ENCODE assay signal across 1 cellular context in genomic region chr2:111898703-111899514, GRCh38.
TF ChIP-seq lines count a peak whose summit lies in the region.

No MANE protein-coding gene starts in this region.

TF ChIP-seq in HEK293, 187 proteins besides CTCF, POLR2A, EP300 and RAD21 (continued from another document and continues in another):
- no peak for TF ChIP-seq ZNF488 (tag by site-specific recombination; IDR thresholded peaks at IDR 0.05)
- no peak for TF ChIP-seq ZBTB49 (tag by site-specific recombination; IDR thresholded peaks at IDR 0.05; ENCODE audit: low read depth)
- no peak for TF ChIP-seq ZNF701 (tag by site-specific recombination; IDR thresholded peaks at IDR 0.05)
- TF ChIP-seq ZNF660 (tag by site-specific recombination; IDR thresholded peaks at IDR 0.05) = no peak
- TF ChIP-seq ZNF692 (tag by site-specific recombination; IDR thresholded peaks at IDR 0.05) = peak; percentile 30; the same call in 1 of the 2 replicates
- no peak for TF ChIP-seq ZNF518A (tag by site-specific recombination; conservative IDR thresholded peaks at IDR 0.05; ENCODE audit: low read depth)
- TF ChIP-seq IKZF3 (tag by site-specific recombination; IDR thresholded peaks at IDR 0.05) = no peak; the same call in 1 of the 2 replicates
- TF ChIP-seq ZNF274 (IDR thresholded peaks at IDR 0.05; ENCODE audit: low read length) = no peak
- no peak for TF ChIP-seq ZNF274 (tag by site-specific recombination; IDR thresholded peaks at IDR 0.05; ENCODE audit: borderline replicate concordance)
- no peak for TF ChIP-seq ZNF768 (tag by site-specific recombination; IDR thresholded peaks at IDR 0.05)
- no peak for TF ChIP-seq ZBTB7A (tag by site-specific recombination; IDR thresholded peaks at IDR 0.05; ENCODE audit: low read depth)
- no peak for TF ChIP-seq ZNF146 (tag by site-specific recombination; IDR thresholded peaks at IDR 0.05)
- TF ChIP-seq ZBTB11 (tag by site-specific recombination; conservative IDR thresholded peaks at IDR 0.05; ENCODE audit: low read depth) = 0 out of 2 replicates have a peak, but pooled peaks have one; percentile 14
- TF ChIP-seq ZNF629 (tag by site-specific recombination; IDR thresholded peaks at IDR 0.05) = no peak
- TF ChIP-seq EGR2 (tag by site-specific recombination; IDR thresholded peaks at IDR 0.05; ENCODE audit: low read depth) = peak; percentile 56
- TF ChIP-seq ZNF133 (tag by site-specific recombination; IDR thresholded peaks at IDR 0.05) = no peak
- no peak for TF ChIP-seq ZNF112 (tag by site-specific recombination; IDR thresholded peaks at IDR 0.05)
- TF ChIP-seq RBAK (tag by site-specific recombination; IDR thresholded peaks at IDR 0.05) = no peak
- no peak for TF ChIP-seq ZNF544 (tag by site-specific recombination; IDR thresholded peaks at IDR 0.05)
- no peak for TF ChIP-seq HOXA7 (CRISPR knock-in tag; IDR thresholded peaks at IDR 0.05; ENCODE audit: borderline replicate concordance)
- TF ChIP-seq ZNF76 (tag by site-specific recombination; IDR thresholded peaks at IDR 0.05; ENCODE audit: borderline replicate concordance, low read depth) = peak; percentile 61; the same call in 1 of the 2 replicates
- no peak for TF ChIP-seq KLF16 (tag by site-specific recombination; IDR thresholded peaks at IDR 0.05)
- peak; percentile 82 for TF ChIP-seq ZBTB26 (tag by site-specific recombination; optimal IDR thresholded peaks at IDR 0.05)
- no peak for TF ChIP-seq ZNF214 (tag by site-specific recombination; IDR thresholded peaks at IDR 0.05; ENCODE audit: borderline replicate concordance)
- peak; percentile 14; the same call in 1 of the 2 replicates for TF ChIP-seq ZNF362 (tag by site-specific recombination; IDR thresholded peaks at IDR 0.05)
- TF ChIP-seq ZNF302 (tag by site-specific recombination; IDR thresholded peaks at IDR 0.05; ENCODE audit: low read depth) = no peak
- TF ChIP-seq ZNF549 (tag by site-specific recombination; IDR thresholded peaks at IDR 0.05) = no peak
- no peak for TF ChIP-seq ZBTB21 (tag by site-specific recombination; IDR thresholded peaks at IDR 0.05)
- TF ChIP-seq MEIS1 (CRISPR knock-in tag; IDR thresholded peaks at IDR 0.05; ENCODE audit: borderline replicate concordance) = no peak
- TF ChIP-seq KLF17 (tag by site-specific recombination; IDR thresholded peaks at IDR 0.05) = 0 out of 2 replicates have a peak, but pooled peaks have one; percentile 16
- no peak for TF ChIP-seq ZNF426 (tag by site-specific recombination; IDR thresholded peaks at IDR 0.05)
- no peak for TF ChIP-seq ZNF350 (tag by site-specific recombination; IDR thresholded peaks at IDR 0.05)
- no peak for TF ChIP-seq ZNF677 (tag by site-specific recombination; IDR thresholded peaks at IDR 0.05)
- TF ChIP-seq ZNF843 (tag by site-specific recombination; IDR thresholded peaks at IDR 0.05) = no peak
- TF ChIP-seq ZNF585B (tag by site-specific recombination; IDR thresholded peaks at IDR 0.05) = no peak
- TF ChIP-seq ELK4 (IDR thresholded peaks at IDR 0.05; ENCODE audit: borderline replicate concordance, low read depth, low read length) = no peak
- 0 out of 2 replicates have a peak, but pooled peaks have one; percentile 9 for TF ChIP-seq PRDM1 (tag by site-specific recombination; IDR thresholded peaks at IDR 0.05)
- TF ChIP-seq ZNF747 (tag by site-specific recombination; IDR thresholded peaks at IDR 0.05) = no peak
- no peak for TF ChIP-seq ZNF529 (tag by site-specific recombination; IDR thresholded peaks at IDR 0.05; ENCODE audit: insufficient replicate concordance)
- TF ChIP-seq ZIC2 (tag by site-specific recombination; IDR thresholded peaks at IDR 0.05) = peak; percentile 78
- TF ChIP-seq PATZ1 (tag by site-specific recombination; IDR thresholded peaks at IDR 0.05) = peak; percentile 71
- no peak for TF ChIP-seq ZNF248 (tag by site-specific recombination; IDR thresholded peaks at IDR 0.05)
